19 cellular contexts compared by ENCODE assay signal in the genomic region with DNA sequence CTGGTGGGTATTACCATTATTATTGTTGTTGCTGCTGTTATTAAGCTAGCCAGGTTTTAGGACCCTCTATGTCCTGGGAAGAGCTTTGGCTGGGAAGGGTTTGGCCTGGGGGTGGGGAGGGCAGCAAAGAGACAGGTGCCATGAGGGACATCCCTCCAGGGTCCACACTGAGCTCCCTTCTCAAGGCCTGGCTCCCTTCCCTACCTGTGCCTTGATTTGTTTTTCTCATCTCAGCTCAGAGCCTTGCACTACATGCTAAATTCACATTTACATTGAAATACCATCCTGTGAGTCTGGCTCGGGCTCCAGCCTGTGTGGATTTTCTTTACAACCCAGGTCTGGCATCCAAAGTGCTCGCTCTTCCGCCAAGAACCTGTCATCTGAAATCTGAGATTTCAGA.
"Had no signal": no experiment of that assay in that cellular context is flagged by ENCODE, and none has a peak within 500 bp of the region (broad histone marks: within the 10 kb centered on the region; RNA-seq: fewer than 3 reads in every experiment).

No MANE protein-coding gene starts in this region.

- DNase-seq: IMR-90; Karpas-422; KG1; MG63; NCI-H1436; NCI-H187; NCI-H2029; NCI-H2081 treated with DMSO at 0.1 percent for 48 hours; NCI-H2227 treated with DMSO at 0.1 percent for 48 hours; NCI-H524; NCI-H526 treated with DMSO at 0.1 percent for 48 hours; NCI-H748 treated with DMSO at 0.1 percent for 48 hours; NK-92 treated with Interleukin-12 subunit alpha and Interleukin-12 subunit beta, amount 100 ng/mL, for 24 hours; PC-3; SHP77; SK-N-SH had no signal

- H3K27me3 ChIP-seq: MG63 had no signal

- ATAC-seq: HepG2, Panc1, PC-3 had no signal

- H3K4me3 ChIP-seq: MG63 had no signal

- H3K9me3 ChIP-seq: MG63, SK-N-SH had no signal

- H3K27ac ChIP-seq: RWPE1 had no signal

- H3K36me3 ChIP-seq: MG63 had no signal

- H3K9ac ChIP-seq: SK-N-SH had no signal
